18 cellular contexts compared by ENCODE assay signal in the genomic region with DNA sequence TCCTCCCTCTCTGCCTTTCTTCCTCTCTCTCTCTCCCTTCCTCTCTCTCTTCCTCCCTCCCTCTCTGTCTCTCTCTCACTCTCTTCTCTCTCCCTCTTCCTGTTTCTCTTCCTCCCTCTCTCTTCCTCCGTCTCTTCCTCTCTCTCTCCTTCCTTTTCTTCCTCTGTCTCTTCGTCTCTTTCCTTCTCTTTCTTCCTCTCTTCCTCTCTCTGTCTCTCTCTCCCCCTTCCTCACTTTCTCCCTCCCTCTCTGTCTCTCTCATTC.
A peak's percentile ranks its signal among the peaks of the same experiment; 100 is the strongest.
DNase-seq lines count a peak whose midpoint lies in the region; FAIRE-seq and TF ChIP-seq lines count a peak whose summit lies in the region.
"Had no signal": no experiment of that assay in that cellular context is flagged by ENCODE, and none has a peak within 500 bp of the region (broad histone marks: within the 10 kb centered on the region; RNA-seq: fewer than 3 reads in every experiment).

No MANE protein-coding gene starts in this region.

- H3K79me1 ChIP-seq in H1 (ENCODE audit: low read depth, low read length) (no peaks in the 10 kb centered on the region), neuronal stem cell (ENCODE audit: low read depth, low read length) (no peaks in the 10 kb centered on the region)

- intact Hi-C loops in transverse colon (cut with DNase I; ENCODE audit: low total_unique reads), result no loop called here

- no peak overlapping the region for H3K14ac ChIP-seq in H1 (ENCODE audit: insufficient read length)
- H3K14ac ChIP-seq in neuronal stem cell (ENCODE audit: low read length), result no peak overlapping the region

- H3K18ac ChIP-seq in H1 (ENCODE audit: extremely low read depth, low read length) (no peak overlapping the region), neuronal stem cell (ENCODE audit: low read length) (no peak overlapping the region)

- FAIRE-seq in H1 (lab: Jason Lieb, UNC), result no peak
- FAIRE-seq: G401.6, GM12892 had no signal

- peak overlapping the region; percentile 90 for H2AFZ ChIP-seq in OCI-LY3 (ENCODE audit: low read depth, low read length)
- H2AFZ ChIP-seq in H1 (ENCODE audit: low read length), result no peak overlapping the region
- H2AFZ ChIP-seq in neuronal stem cell (ENCODE audit: low read length), result peak overlapping the region; percentile 30

- H2BK5ac ChIP-seq in H1 (ENCODE audit: low read depth, low read length), result peak overlapping the region; percentile 16; the same call in 1 of the 2 replicates
- H2BK5ac ChIP-seq in neuronal stem cell (ENCODE audit: low read length), result no peak overlapping the region

- H3K23ac ChIP-seq in H1 (ENCODE audit: insufficient read length) (no peak overlapping the region), neuronal stem cell (ENCODE audit: low read depth, low read length, poor library complexity) (no peak overlapping the region)

- H3K79me2 ChIP-seq in OCI-LY3 (ENCODE audit: low read length), result no peaks in the 10 kb centered on the region
- no peaks in the 10 kb centered on the region for H3K79me2 ChIP-seq in H1 (ENCODE audit: control insufficient read depth in 1 of 2, insufficient read depth in 2 of 2, low read length in 2 of 2)

- H3K4me2 ChIP-seq in OCI-LY3 (ENCODE audit: low read length), result peak overlapping the region; percentile 92
- no peak overlapping the region for H3K4me2 ChIP-seq in H1 (ENCODE audit: insufficient read depth in 1 of 2, low read depth in 2 of 2, low read length in 2 of 2)
- H3K4me2 ChIP-seq in neuronal stem cell (ENCODE audit: insufficient read depth, low read length, poor library complexity, severe bottlenecking), result no peak overlapping the region
- H3K4me2 ChIP-seq: BLaER1 had no signal

- H3K4me3 ChIP-seq in OCI-LY3 (ENCODE audit: low read length) (peak overlapping the region; percentile 77), H1 (ENCODE audit: extremely low read depth in 1 of 4, insufficient read depth in 2 of 4, low read depth in 3 of 4, low read length in 4 of 4) (no peak overlapping the region), neuronal stem cell (ENCODE audit: low read length in 2 of 2) (no peak overlapping the region), transverse colon (no peak overlapping the region)
- H3K4me3 ChIP-seq: BLaER1 had no signal

- CTCF ChIA-PET in H1 (lab: Charles Lee; ENCODE audit: partially characterized antibody), result no interaction called here

- no peak overlapping the region for H2BK15ac ChIP-seq in H1 (ENCODE audit: low read length)
- no peak overlapping the region for H2BK15ac ChIP-seq in neuronal stem cell (ENCODE audit: low read length)

- H2BK20ac ChIP-seq in H1 (ENCODE audit: low read length), result no peak overlapping the region

- H2AK5ac ChIP-seq in H1 (ENCODE audit: low read depth, low read length) (no peak overlapping the region), neuronal stem cell (ENCODE audit: low read depth, low read length) (no peak overlapping the region)

- POLR2A ChIA-PET in H1 (lab: Charles Lee; ENCODE audit: partially characterized antibody), result no interaction called here

- H4K8ac ChIP-seq in H1 (ENCODE audit: extremely low read depth, insufficient read depth, low read length) (no peak overlapping the region), neuronal stem cell (ENCODE audit: low read depth, low read length) (no peak overlapping the region)

- H2BK12ac ChIP-seq in H1 (ENCODE audit: low read depth, low read length) (peak overlapping the region; percentile 39; the same call in 1 of the 2 replicates), neuronal stem cell (ENCODE audit: low read length) (no peak overlapping the region)

- H3K27me3 ChIP-seq in OCI-LY3 (ENCODE audit: low read depth, low read length), result peaks cover 10% of the 10 kb centered on the region; the same call in 1 of the 2 replicates
- H3K27me3 ChIP-seq in H1 (replicated peaks in 1 of 4; ENCODE audit: control insufficient read depth in 3 of 4, extremely low read depth in 1 of 4, insufficient read depth in 3 of 4, low read length in 3 of 4), result no peaks in the 10 kb centered on the region
- H3K27me3 ChIP-seq in neuronal stem cell (ENCODE audit: control insufficient read depth in 3 of 3, insufficient read depth in 3 of 3, low read depth in 1 of 3, low read length in 3 of 3), result no peaks in the 10 kb centered on the region
- H3K27me3 ChIP-seq in transverse colon, result no peaks in the 10 kb centered on the region
- H3K27me3 ChIP-seq: BLaER1 had no signal

- TF ChIP-seq CTCF in OCI-LY3 (IDR thresholded peaks at IDR 0.05; ENCODE audit: low read depth, low read length), result no peak
- no peak for TF ChIP-seq CTCF in H1 (IDR thresholded peaks at IDR 0.05; ENCODE audit: control extremely low read depth in 1 of 3, insufficient read depth in 1 of 3, low read depth in 1 of 3, low read length in 3 of 3)
- TF ChIP-seq CTCF in transverse colon (IDR thresholded peaks at IDR 0.05), result no peak

- in situ Hi-C loops in transverse colon (cut with MboI; ENCODE audit: low pct_ligation_motif_present in 1 of 4, low pct_unique_long_range_greater_than_20kb in 1 of 4, low sequenced_read_pairs in 3 of 4), result no loop called here

- TF ChIP-seq EP300 in H1 (IDR thresholded peaks at IDR 0.05; ENCODE audit: borderline replicate concordance in 1 of 2, low read depth in 2 of 2, low read length in 2 of 2) (no peak), transverse colon (IDR thresholded peaks at IDR 0.05; ENCODE audit: low read depth) (no peak)

- H3K4me1 ChIP-seq in OCI-LY3 (ENCODE audit: low read length) (peaks cover 25% of the 10 kb centered on the region), H1 (replicated peaks in 1 of 4; ENCODE audit: control insufficient read depth in 3 of 4, insufficient read depth in 4 of 4, low read length in 3 of 4) (peaks cover 0 to 6% (median 4%) of the 10 kb centered on the region in 4 experiments; a peak in 6 of 7 replicates), neuronal stem cell (ENCODE audit: control insufficient read depth in 2 of 2, insufficient read depth in 1 of 2, low read depth in 1 of 2, low read length in 2 of 2) (no peaks in the 10 kb centered on the region), transverse colon (no peaks in the 10 kb centered on the region)
- H3K4me1 ChIP-seq: Caco-2 had no signal

- H3K27ac ChIP-seq in OCI-LY3 (ENCODE audit: low read length) (no peak overlapping the region), H1 (ENCODE audit: low read depth, low read length) (no peak overlapping the region), neuronal stem cell (replicated peaks; ENCODE audit: low read length) (no peak overlapping the region), transverse colon (no peak overlapping the region)
- H3K27ac ChIP-seq: BLaER1, C4-2B had no signal

- 10 to 33% methylated on average over 2 of the region's 2 CpGs for WGBS in H1 (ENCODE audit: extremely low coverage in 1 of 2, insufficient coverage in 1 of 2, insufficient read length in 1 of 2, insufficient replicate concordance in 2 of 2, low coverage in 1 of 2, low lambda C conversion rate in 2 of 2, missing lambda C conversion rate in 1 of 2), 2 experiments
- WGBS in neuronal stem cell (ENCODE audit: extremely low coverage in 2 of 2, insufficient read length in 2 of 2, insufficient replicate concordance in 1 of 2), 2 donors, result no CpG with 5 or more reads among the region's 2 CpGs
- WGBS in transverse colon (ENCODE audit: low coverage in 1 of 2), 2 donors, result 69 to 77% methylated on average over 2 of the region's 2 CpGs

- no peak for TF ChIP-seq RAD21 in H1 (IDR thresholded peaks at IDR 0.05 in 1 of 2, conservative IDR thresholded peaks at IDR 0.05 in 1 of 2; ENCODE audit: low read depth in 2 of 2, low read length in 2 of 2)

- H2BK120ac ChIP-seq in H1 (replicated peaks; ENCODE audit: low read depth, low read length) (no peak overlapping the region), neuronal stem cell (ENCODE audit: low read depth, low read length) (no peak overlapping the region)

- H3K9ac ChIP-seq in OCI-LY3 (ENCODE audit: low read length), result peak overlapping the region; percentile 46; the same call in 1 of the 2 replicates
- no peak overlapping the region for H3K9ac ChIP-seq in H1 (replicated peaks in 1 of 4; ENCODE audit: extremely low read depth in 1 of 4, low read depth in 3 of 4, low read length in 3 of 4)
- no peak overlapping the region for H3K9ac ChIP-seq in neuronal stem cell (ENCODE audit: low read depth, low read length, poor library complexity)
- H3K9ac ChIP-seq: BLaER1 had no signal

- no peak overlapping the region for H4K91ac ChIP-seq in H1 (replicated peaks; ENCODE audit: insufficient read length, low read length)
- H4K91ac ChIP-seq in neuronal stem cell (ENCODE audit: low read depth, low read length, poor library complexity), result no peak overlapping the region

- no peaks in the 10 kb centered on the region for H3K36me3 ChIP-seq in OCI-LY3 (replicated peaks; ENCODE audit: low read depth, low read length)
- no peaks in the 10 kb centered on the region for H3K36me3 ChIP-seq in H1 (ENCODE audit: control insufficient read depth in 2 of 4, insufficient read depth in 4 of 4, low read length in 3 of 4)
- no peaks in the 10 kb centered on the region for H3K36me3 ChIP-seq in neuronal stem cell (replicated peaks in 1 of 2; ENCODE audit: control insufficient read depth in 2 of 2, insufficient read depth in 2 of 2, low read length in 2 of 2)
- no peaks in the 10 kb centered on the region for H3K36me3 ChIP-seq in transverse colon
- H3K36me3 ChIP-seq: BLaER1 had no signal

- H3K23me2 ChIP-seq in H1 (ENCODE audit: low read depth, low read length), result peaks cover 2% of the 10 kb centered on the region; the same call in 1 of the 2 replicates

- H3K56ac ChIP-seq in H1 (replicated peaks; ENCODE audit: insufficient read length, low read depth, low read length), result no peak overlapping the region

- no peak overlapping the region for H4K5ac ChIP-seq in H1 (ENCODE audit: insufficient read length, low read depth, low read length)

- TF ChIP-seq POLR2A in H1 (IDR thresholded peaks at IDR 0.05; ENCODE audit: control extremely low read depth in 1 of 2, low read depth in 2 of 2, low read length in 2 of 2) (no peak), transverse colon (IDR thresholded peaks at IDR 0.05) (no peak)

- DNase-seq in H1 (ENCODE audit: low read depth in 1 of 2, low spot score in 2 of 2), result no peak
- DNase-seq in neuronal stem cell (ENCODE audit: low spot score), result no peak
- no peak for DNase-seq in activated T-cell treated with anti-CD3 and anti-CD28 coated beads for 4 hours
- DNase-seq in transverse colon, result no peak
- no peak for DNase-seq in SIG-M5 (lab: John Stamatoyannopoulos, UW)
- DNase-seq: Caco-2; CD4-positive, CD25-positive, alpha-beta regulatory T cell; CD8-positive, alpha-beta T cell; DMS153; DND-41; GOT3; H7; HCEC 1CT had no signal

- H3K4ac ChIP-seq in H1 (replicated peaks; ENCODE audit: insufficient read length, low read depth, low read length), result no peak overlapping the region
- H3K4ac ChIP-seq in neuronal stem cell (ENCODE audit: low read length), result no peak overlapping the region

- H4K20me1 ChIP-seq in OCI-LY3 (ENCODE audit: insufficient read depth, low read length), result no peaks in the 10 kb centered on the region
- no peaks in the 10 kb centered on the region for H4K20me1 ChIP-seq in H1 (replicated peaks in 1 of 2; ENCODE audit: control insufficient read depth in 1 of 2, insufficient read depth in 2 of 2, low read length in 2 of 2)
- H4K20me1 ChIP-seq: BLaER1 had no signal

- H3K9me3 ChIP-seq in OCI-LY3 (ENCODE audit: insufficient read depth, low read length) (peaks cover 3% of the 10 kb centered on the region; the same call in 1 of the 2 replicates), H1 (ENCODE audit: insufficient read depth in 2 of 2, low read depth in 1 of 2, low read length in 1 of 2) (no peaks in the 10 kb centered on the region), neuronal stem cell (replicated peaks in 1 of 2; ENCODE audit: control insufficient read depth in 2 of 2, insufficient read depth in 1 of 2, low read depth in 1 of 2, low read length in 2 of 2) (no peaks in the 10 kb centered on the region), transverse colon (no peaks in the 10 kb centered on the region)
